12 cellular contexts compared by ENCODE assay signal in genomic region chr3:98600412-98601095, GRCh38. TPM values are rescaled to one million over a fixed set of nuclear protein-coding genes. Genes with fewer than 3 reads are reported as not detected.
A peak's percentile ranks its signal among the peaks of the same experiment; 100 is the strongest.
DNase-seq lines count a peak whose midpoint lies in the region; ATAC-seq and TF ChIP-seq lines count a peak whose summit lies in the region.
"Had no signal": no experiment of that assay in that cellular context is flagged by ENCODE, and none has a peak within 500 bp of the region (broad histone marks: within the 10 kb centered on the region; RNA-seq: fewer than 3 reads in every experiment).

No MANE protein-coding gene starts in this region.

- ATAC-seq in GM19324 (IDR thresholded peaks at IDR 0.05; ENCODE audit: low FRiP score, unreplicated experiment) (peak; percentile 46), GM21825 (IDR thresholded peaks at IDR 0.05; ENCODE audit: unreplicated experiment) (peak; percentile 42), HG03196 (IDR thresholded peaks at IDR 0.05; ENCODE audit: unreplicated experiment) (peak; percentile 56), right lobe of liver (peak; percentile 36 to 70 (median 44)), left colon (no peak)
- ATAC-seq: activated T-helper 17 cell treated with anti-CD3 and anti-CD28 coated beads, Interleukin-2, amount 50 U/mL, for 72 hours; pancreas had no signal

- no peaks in the 10 kb centered on the region for H3K36me3 ChIP-seq in right lobe of liver
- H3K36me3 ChIP-seq in MG63, result no peaks in the 10 kb centered on the region
- H3K36me3 ChIP-seq: pancreas had no signal

- peak overlapping the region in 1 of 3 donors; percentile 63 for H3K27ac ChIP-seq in right lobe of liver
- H3K27ac ChIP-seq: pancreas had no signal

- intact Hi-C loops in right lobe of liver (cut with DNase I), result no loop called here
- intact Hi-C loops in left colon (cut with DNase I, micrococcal nuclease), result loop anchor here (5.0 to 10.0 kb wide), 3 partner anchors 217 to 394 kb away; no protein-coding TSS in a partner anchor

- H3K27me3 ChIP-seq in right lobe of liver (no peaks in the 10 kb centered on the region), MG63 (no peaks in the 10 kb centered on the region)
- H3K27me3 ChIP-seq: pancreas had no signal

- H3K4me3 ChIP-seq in right lobe of liver, result no peak overlapping the region
- H3K4me3 ChIP-seq in MG63, result no peak overlapping the region
- H3K4me3 ChIP-seq: pancreas had no signal

- TF ChIP-seq POLR2A in right lobe of liver (IDR thresholded peaks at IDR 0.05), result no peak

- TF ChIP-seq CTCF in right lobe of liver (IDR thresholded peaks at IDR 0.05), result no peak

- H3K9me3 ChIP-seq in right lobe of liver, result no peaks in the 10 kb centered on the region
- no peaks in the 10 kb centered on the region for H3K9me3 ChIP-seq in MG63
- H3K9me3 ChIP-seq: pancreas had no signal

- DNase-seq in right lobe of liver, result no peak
- DNase-seq in left colon, result no peak
- no peak for DNase-seq in MG63
- DNase-seq in GDM1 (lab: John Stamatoyannopoulos, UW), result no peak
- DNase-seq: CD8-positive, alpha-beta memory T cell; NCI-H345; pancreas; stimulated activated naive CD4-positive, alpha-beta T cell treated with Interleukin-2 at 50 U/mL for 16 hours had no signal

- 35% methylated on average over 4 of the region's 4 CpGs for WGBS in right lobe of liver (ENCODE audit: insufficient coverage, low coverage, low lambda C conversion rate, missing lambda C conversion rate)

- H3K4me1 ChIP-seq in right lobe of liver, result peaks cover 0 to 49% (median 13%) of the 10 kb centered on the region in 4 donors
- H3K4me1 ChIP-seq: pancreas had no signal

RNA-seq across cellular contexts. Expression of gene CPOX, which starts 7.1 kb away (rescaled TPM):
- 10 to 100 TPM; 20.3 to 26.9 (median 22.6) TPM for total RNA-seq in right lobe of liver
- 10 to 100 TPM; 15.6 to 16.3 TPM for total RNA-seq in left colon
- total RNA-seq in MG63 (2014; rRNA removed; shearing (Covaris generic); ENCODE audit: low replicate concordance), result 43.7 and 45.1 TPM in 2 replicates

Comparison
In these comparisons a context has a peak if more than half of its experiments do, and no peak if none do; other contexts are left out.
1. intact Hi-C loops: an anchor here in left colon (5.0 to 10.0 kb wide); none called in right lobe of liver.